ENCODE assay signal across 8 cellular contexts in the genomic region with DNA sequence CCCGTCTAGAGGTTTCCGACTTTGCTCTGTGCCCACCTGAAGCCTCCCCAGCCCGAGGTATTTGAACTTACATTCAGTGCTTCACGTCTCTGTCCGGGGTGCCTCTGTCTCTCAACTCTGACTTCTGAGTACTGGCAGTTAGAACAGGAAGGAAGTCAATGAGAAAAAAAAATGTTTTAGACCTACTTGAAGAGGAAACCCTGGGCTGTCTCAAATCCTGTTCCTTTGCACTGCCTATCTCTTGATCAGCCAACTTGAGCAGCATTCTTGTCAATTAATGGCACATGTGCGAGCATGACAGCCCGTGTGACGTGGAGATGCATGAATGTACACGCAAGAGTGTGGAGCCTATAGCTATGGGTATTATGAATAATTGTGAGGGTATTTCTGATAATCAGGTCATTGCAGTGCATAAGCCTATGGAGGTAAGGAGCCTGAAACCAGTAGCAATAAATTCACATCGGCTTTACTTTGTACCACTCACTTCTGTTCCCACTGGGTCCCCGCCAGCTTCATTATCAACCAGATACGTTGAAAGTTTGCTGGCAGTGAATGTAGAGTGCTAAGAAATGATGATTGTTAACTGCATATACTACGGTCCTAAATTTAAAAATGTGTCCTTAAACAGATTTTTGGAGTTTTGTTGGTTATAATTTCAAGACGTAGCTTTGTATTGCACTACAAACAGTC. TPM values are rescaled to one million over a fixed set of nuclear protein-coding genes. Genes with fewer than 3 reads are reported as not detected.
DNase-seq lines count a peak whose midpoint lies in the region; ATAC-seq, FAIRE-seq and TF ChIP-seq lines count a peak whose summit lies in the region.

TSS of gene ARHGDIB (minus strand) at position 136 of the 690 bp plus-strand sequence. CDS start 10,889 bp downstream, outside the sequence.

- H3K9me3 Mint-ChIP-seq in CD8-positive, alpha-beta memory T cell: no peaks in the 10 kb centered on the region
- H3K9me3 Mint-ChIP-seq in activated CD4-positive, alpha-beta T cell treated with anti-CD3 and anti-CD28 coated beads, Interleukin-2, amount 10 ng/mL, durations not matched to agents 7 days and 5 days: peaks cover 5% of the 10 kb centered on the region
- no peaks in the 10 kb centered on the region for H3K9me3 Mint-ChIP-seq in endothelial cell (ENCODE audit: unreplicated experiment)

- WGBS in pancreas, 2 donors: 32 to 42% methylated on average over 14 of the region's 14 CpGs

- CTCF ChIA-PET in CD8-positive, alpha-beta memory T cell (lab: Charles Lee): interaction anchor here (0.8 to 2.1 kb wide), 5 partner anchors 12 to 192 kb away, joined by 3 to 11 read pairs (median 4); partner anchors contain the start of gene PDE6H
- CTCF ChIA-PET in activated CD4-positive, alpha-beta T cell treated with anti-CD3 and anti-CD28 coated beads, Interleukin-2, amount 10 ng/mL, durations not matched to agents 7 days and 5 days (lab: Charles Lee): interaction anchor here (1.0 to 1.2 kb wide), 4 partner anchors 12 to 19 kb away, joined by 3 to 5 read pairs (median 4); partner anchors contain the start of gene PDE6H

- H3K36me3 ChIP-seq in CD8-positive, alpha-beta memory T cell (ENCODE audit: insufficient read depth, low read length): peaks cover 7% of the 10 kb centered on the region
- H3K36me3 ChIP-seq in pancreas: no peaks in the 10 kb centered on the region

- no peak for TF ChIP-seq CTCF in endothelial cell (IDR thresholded peaks at IDR 0.05; ENCODE audit: unreplicated experiment)
- no peak for TF ChIP-seq CTCF in pancreas (IDR thresholded peaks at IDR 0.05)

- H3K36me3 Mint-ChIP-seq in CD8-positive, alpha-beta memory T cell: peaks cover 13 to 47% (median 17%) of the 10 kb centered on the region in 3 donors
- peaks cover 49% of the 10 kb centered on the region for H3K36me3 Mint-ChIP-seq in activated CD4-positive, alpha-beta T cell treated with anti-CD3 and anti-CD28 coated beads, Interleukin-2, amount 10 ng/mL, durations not matched to agents 7 days and 5 days (ENCODE audit: low read depth)
- peaks cover 4% of the 10 kb centered on the region for H3K36me3 Mint-ChIP-seq in endothelial cell (ENCODE audit: low read depth, unreplicated experiment)

- no peak for FAIRE-seq in pancreas (lab: Jason Lieb, UNC)

- peaks cover 53 to 76% (median 65%) of the 10 kb centered on the region in 3 donors for H3K4me1 Mint-ChIP-seq in CD8-positive, alpha-beta memory T cell
- peaks cover 45% of the 10 kb centered on the region for H3K4me1 Mint-ChIP-seq in activated CD4-positive, alpha-beta T cell treated with anti-CD3 and anti-CD28 coated beads, Interleukin-2, amount 10 ng/mL, durations not matched to agents 7 days and 5 days
- H3K4me1 Mint-ChIP-seq in endothelial cell (ENCODE audit: unreplicated experiment): peaks cover 27% of the 10 kb centered on the region

- DNase-seq in CD8-positive, alpha-beta memory T cell: peak; percentile 65 to 93 (median 91)
- DNase-seq in Jurkat, Clone E6-1 (ENCODE audit: low read depth, low spot score): peak; percentile 99
- peak; percentile 92 for DNase-seq in activated CD4-positive, alpha-beta T cell treated with anti-CD3 and anti-CD28 coated beads, Interleukin-2, amount 10 ng/mL, durations not matched to agents 7 days and 5 days
- DNase-seq in endothelial cell (ENCODE audit: low spot score) (no peak), pancreas (peak in 3 of 6 donors; percentile 17 to 42 (median 40)), NCI-H187 treated with DMSO at 0.1 percent for 48 hours (lab: John Stamatoyannopoulos, UW) (no peak), NCI-H82 (lab: John Stamatoyannopoulos, UW) (no peak)

- peak within 1 kb of the TSS; percentile 96 to 100 (median 98) for H3K4me3 Mint-ChIP-seq in CD8-positive, alpha-beta memory T cell
- H3K4me3 Mint-ChIP-seq in activated CD4-positive, alpha-beta T cell treated with anti-CD3 and anti-CD28 coated beads, Interleukin-2, amount 10 ng/mL, durations not matched to agents 7 days and 5 days: peak within 1 kb of the TSS; percentile 98
- peak within 1 kb of the TSS; percentile 91 for H3K4me3 Mint-ChIP-seq in endothelial cell (ENCODE audit: unreplicated experiment)

- peak within 1 kb of the TSS; percentile 85 for H3K27ac ChIP-seq in CD8-positive, alpha-beta memory T cell (ENCODE audit: low read depth, low read length)
- peak within 1 kb of the TSS in 2 of 4 donors; percentile 45 to 67 for H3K27ac ChIP-seq in pancreas

- H3K27me3 Mint-ChIP-seq in CD8-positive, alpha-beta memory T cell: peaks cover 0 to 1% of the 10 kb centered on the region in 2 donors
- no peaks in the 10 kb centered on the region for H3K27me3 Mint-ChIP-seq in activated CD4-positive, alpha-beta T cell treated with anti-CD3 and anti-CD28 coated beads, Interleukin-2, amount 10 ng/mL, durations not matched to agents 7 days and 5 days
- H3K27me3 Mint-ChIP-seq in endothelial cell (ENCODE audit: unreplicated experiment): peaks cover 1% of the 10 kb centered on the region

- H3K9me3 ChIP-seq in CD8-positive, alpha-beta memory T cell (ENCODE audit: low read length): no peaks in the 10 kb centered on the region
- no peaks in the 10 kb centered on the region for H3K9me3 ChIP-seq in pancreas

- H3K4me1 ChIP-seq in CD8-positive, alpha-beta memory T cell (ENCODE audit: insufficient read depth, low read length): peaks cover 49% of the 10 kb centered on the region
- peaks cover 0 to 4% (median 0%) of the 10 kb centered on the region in 3 donors for H3K4me1 ChIP-seq in pancreas

- intact Hi-C loops in pancreas (cut with DNase I): no loop called here

- H3K4me3 ChIP-seq in CD8-positive, alpha-beta memory T cell (ENCODE audit: low read length): peak within 1 kb of the TSS; percentile 94
- H3K4me3 ChIP-seq in Jurkat, Clone E6-1 (ENCODE audit: low read length): peak within 1 kb of the TSS; percentile 97
- H3K4me3 ChIP-seq in pancreas: peak within 1 kb of the TSS in 2 of 4 donors; percentile 6 to 28

- no peaks in the 10 kb centered on the region for H3K27me3 ChIP-seq in CD8-positive, alpha-beta memory T cell (ENCODE audit: insufficient read depth, low read length, poor library complexity, severe bottlenecking)
- H3K27me3 ChIP-seq in pancreas: no peaks in the 10 kb centered on the region

- POLR2A ChIA-PET in CD8-positive, alpha-beta memory T cell (lab: Charles Lee): interaction anchor here (0.7 to 1.9 kb wide), 7 partner anchors 11 to 191 kb away, joined by 3 to 13 read pairs (median 7); a partner anchor contains a TSS
- POLR2A ChIA-PET in activated CD4-positive, alpha-beta T cell treated with anti-CD3 and anti-CD28 coated beads, Interleukin-2, amount 10 ng/mL, durations not matched to agents 7 days and 5 days (lab: Charles Lee): interaction anchor here (0.6 to 0.8 kb wide), 3 partner anchors 13 to 191 kb away, joined by 3 to 8 read pairs (median 4); a partner anchor contains a TSS

- ATAC-seq in GM21423 (IDR thresholded peaks at IDR 0.05; ENCODE audit: unreplicated experiment) (peak; percentile 64), pancreas (peak; percentile 68 to 80 (median 76))

- H3K27ac Mint-ChIP-seq in CD8-positive, alpha-beta memory T cell: peak within 1 kb of the TSS; percentile 92 to 100 (median 99)
- H3K27ac Mint-ChIP-seq in activated CD4-positive, alpha-beta T cell treated with anti-CD3 and anti-CD28 coated beads, Interleukin-2, amount 10 ng/mL, durations not matched to agents 7 days and 5 days: peak within 1 kb of the TSS; percentile 99
- peak within 1 kb of the TSS; percentile 98 for H3K27ac Mint-ChIP-seq in endothelial cell (ENCODE audit: unreplicated experiment)

RNA-seq across cellular contexts. Expression of gene ARHGDIB, which starts in this region (rescaled TPM):
- total RNA-seq in CD8-positive, alpha-beta memory T cell: 100 to 1,000 TPM; 495 to 511 TPM
- 2,936 TPM for polyA plus RNA-seq in CD8-positive, alpha-beta memory T cell
- polyA plus RNA-seq in Jurkat, Clone E6-1 (2012; ENCODE audit: insufficient read depth, insufficient read length): 2,420 TPM
- 1,000 to 10,000 TPM; 1,588 to 1,891 TPM for total RNA-seq in activated CD4-positive, alpha-beta T cell treated with anti-CD3 and anti-CD28 coated beads, Interleukin-2, amount 10 ng/mL, durations not matched to agents 7 days and 5 days
- total RNA-seq in endothelial cell (ENCODE audit: unreplicated experiment) (217 TPM), pancreas (10 to 100 TPM in 4 of 6 donors, 1 to 10 TPM in 2; 5.8 to 54.8 (median 15.8) TPM)
- polyA plus RNA-seq in pancreas: 10 to 100 TPM; 25.8 to 27.0 TPM

Comparison
In these comparisons a context has a peak if more than half of its experiments do, and no peak if none do; other contexts are left out.
1. RNA of gene ARHGDIB (polyA plus RNA-seq): 2,936 TPM in CD8-positive, alpha-beta memory T cell (single experiment); 25.8 to 27.0 TPM in pancreas; every median in the first group is over 100 times any median in the second.
2. DNase-seq: peak in CD8-positive, alpha-beta memory T cell (5 of 5), Jurkat, Clone E6-1 (single experiment) and activated CD4-positive, alpha-beta T cell treated with anti-CD3 and anti-CD28 coated beads, Interleukin-2, amount 10 ng/mL, durations not matched to agents 7 days and 5 days (single experiment); none in endothelial cell (single experiment), NCI-H187 treated with DMSO at 0.1 percent for 48 hours (single experiment) and NCI-H82 (single experiment).
3. Peak in every context shown above with its lines, with median percentiles within 50 percentile points of each other: H3K27ac Mint-ChIP-seq and H3K4me3 Mint-ChIP-seq.